Comparison of ENCODE assay signal across 1 cellular context in the genomic region with DNA sequence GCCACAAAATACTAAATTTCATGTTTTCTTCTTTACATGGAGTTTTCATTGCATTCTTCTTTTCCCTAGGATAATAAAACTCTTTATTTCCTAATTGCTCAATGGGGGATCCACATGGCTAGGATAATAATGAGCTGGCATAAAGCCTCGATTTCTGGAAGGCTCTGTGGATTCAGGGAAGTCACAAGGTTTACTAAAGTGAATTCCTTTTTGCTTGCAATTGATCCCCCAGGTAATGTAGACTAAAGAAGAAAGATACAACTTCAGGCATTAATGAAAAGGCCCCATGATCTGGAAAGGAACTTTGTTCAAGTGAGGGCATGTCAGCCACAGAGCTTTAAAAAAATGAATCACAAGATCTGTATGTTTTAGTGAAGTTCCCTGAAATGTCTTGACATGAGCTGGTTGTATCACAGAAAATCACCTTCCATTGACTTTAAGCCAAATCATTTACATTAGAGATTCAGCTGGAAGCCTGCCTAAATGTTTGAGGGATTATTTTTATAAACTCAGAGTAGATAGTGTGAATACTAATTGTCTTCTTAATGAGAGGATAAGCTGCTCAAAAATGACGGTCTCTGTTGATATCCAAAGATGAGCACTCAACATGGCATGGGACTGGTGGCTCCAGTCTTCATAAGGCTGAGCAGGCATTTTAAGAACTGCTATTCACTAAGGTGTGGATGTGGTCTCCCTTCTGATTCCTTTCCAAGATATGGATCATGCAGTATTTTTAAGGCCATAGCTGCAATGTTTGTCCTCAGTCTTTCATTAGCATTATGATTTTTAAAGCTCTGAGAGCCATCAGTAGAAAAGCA.
TF ChIP-seq lines count a peak whose summit lies in the region.

No MANE protein-coding gene starts in this region.

TF ChIP-seq in WTC11, 78 proteins besides CTCF, POLR2A, EP300 and RAD21 (continued from another document):
- TF ChIP-seq, protein P1, sequence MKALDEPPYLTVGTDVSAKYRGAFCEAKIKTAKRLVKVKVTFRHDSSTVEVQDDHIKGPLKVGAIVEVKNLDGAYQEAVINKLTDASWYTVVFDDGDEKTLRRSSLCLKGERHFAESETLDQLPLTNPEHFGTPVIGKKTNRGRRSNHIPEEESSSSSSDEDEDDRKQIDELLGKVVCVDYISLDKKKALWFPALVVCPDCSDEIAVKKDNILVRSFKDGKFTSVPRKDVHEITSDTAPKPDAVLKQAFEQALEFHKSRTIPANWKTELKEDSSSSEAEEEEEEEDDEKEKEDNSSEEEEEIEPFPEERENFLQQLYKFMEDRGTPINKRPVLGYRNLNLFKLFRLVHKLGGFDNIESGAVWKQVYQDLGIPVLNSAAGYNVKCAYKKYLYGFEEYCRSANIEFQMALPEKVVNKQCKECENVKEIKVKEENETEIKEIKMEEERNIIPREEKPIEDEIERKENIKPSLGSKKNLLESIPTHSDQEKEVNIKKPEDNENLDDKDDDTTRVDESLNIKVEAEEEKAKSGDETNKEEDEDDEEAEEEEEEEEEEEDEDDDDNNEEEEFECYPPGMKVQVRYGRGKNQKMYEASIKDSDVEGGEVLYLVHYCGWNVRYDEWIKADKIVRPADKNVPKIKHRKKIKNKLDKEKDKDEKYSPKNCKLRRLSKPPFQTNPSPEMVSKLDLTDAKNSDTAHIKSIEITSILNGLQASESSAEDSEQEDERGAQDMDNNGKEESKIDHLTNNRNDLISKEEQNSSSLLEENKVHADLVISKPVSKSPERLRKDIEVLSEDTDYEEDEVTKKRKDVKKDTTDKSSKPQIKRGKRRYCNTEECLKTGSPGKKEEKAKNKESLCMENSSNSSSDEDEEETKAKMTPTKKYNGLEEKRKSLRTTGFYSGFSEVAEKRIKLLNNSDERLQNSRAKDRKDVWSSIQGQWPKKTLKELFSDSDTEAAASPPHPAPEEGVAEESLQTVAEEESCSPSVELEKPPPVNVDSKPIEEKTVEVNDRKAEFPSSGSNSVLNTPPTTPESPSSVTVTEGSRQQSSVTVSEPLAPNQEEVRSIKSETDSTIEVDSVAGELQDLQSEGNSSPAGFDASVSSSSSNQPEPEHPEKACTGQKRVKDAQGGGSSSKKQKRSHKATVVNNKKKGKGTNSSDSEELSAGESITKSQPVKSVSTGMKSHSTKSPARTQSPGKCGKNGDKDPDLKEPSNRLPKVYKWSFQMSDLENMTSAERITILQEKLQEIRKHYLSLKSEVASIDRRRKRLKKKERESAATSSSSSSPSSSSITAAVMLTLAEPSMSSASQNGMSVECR (CRISPR knock-in tag; IDR thresholded peaks at IDR 0.05; ENCODE audit: borderline replicate concordance) = no peak
- TF ChIP-seq IRF2 (CRISPR knock-in tag; IDR thresholded peaks at IDR 0.05; ENCODE audit: borderline replicate concordance, low read depth) = no peak
TF ChIP-seq in WTC11: peak in this region for 0.
